ENCODE assay signal across 1 cellular context in the genomic region with DNA sequence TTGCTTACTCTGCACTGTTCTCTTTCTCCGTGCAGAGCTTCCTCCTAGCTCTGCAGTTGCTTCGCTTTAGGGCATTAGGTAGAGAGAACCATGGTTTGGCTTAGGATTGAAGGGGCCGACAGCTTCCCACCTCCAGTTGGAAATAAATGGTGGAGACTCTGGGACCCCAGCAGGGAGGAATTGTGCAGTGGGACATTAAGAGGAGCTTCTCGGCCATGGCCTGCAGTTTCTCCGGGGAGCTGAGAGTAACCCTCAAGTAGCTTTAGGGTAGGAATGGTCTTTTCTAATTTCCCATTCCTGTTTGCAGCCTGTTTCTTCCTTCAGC.
TF ChIP-seq lines count a peak whose summit lies in the region.

No MANE protein-coding gene starts in this region.

TF ChIP-seq in HEK293, 187 proteins besides CTCF, POLR2A, EP300 and RAD21 (continued from another document):
- TF ChIP-seq, protein P1, sequence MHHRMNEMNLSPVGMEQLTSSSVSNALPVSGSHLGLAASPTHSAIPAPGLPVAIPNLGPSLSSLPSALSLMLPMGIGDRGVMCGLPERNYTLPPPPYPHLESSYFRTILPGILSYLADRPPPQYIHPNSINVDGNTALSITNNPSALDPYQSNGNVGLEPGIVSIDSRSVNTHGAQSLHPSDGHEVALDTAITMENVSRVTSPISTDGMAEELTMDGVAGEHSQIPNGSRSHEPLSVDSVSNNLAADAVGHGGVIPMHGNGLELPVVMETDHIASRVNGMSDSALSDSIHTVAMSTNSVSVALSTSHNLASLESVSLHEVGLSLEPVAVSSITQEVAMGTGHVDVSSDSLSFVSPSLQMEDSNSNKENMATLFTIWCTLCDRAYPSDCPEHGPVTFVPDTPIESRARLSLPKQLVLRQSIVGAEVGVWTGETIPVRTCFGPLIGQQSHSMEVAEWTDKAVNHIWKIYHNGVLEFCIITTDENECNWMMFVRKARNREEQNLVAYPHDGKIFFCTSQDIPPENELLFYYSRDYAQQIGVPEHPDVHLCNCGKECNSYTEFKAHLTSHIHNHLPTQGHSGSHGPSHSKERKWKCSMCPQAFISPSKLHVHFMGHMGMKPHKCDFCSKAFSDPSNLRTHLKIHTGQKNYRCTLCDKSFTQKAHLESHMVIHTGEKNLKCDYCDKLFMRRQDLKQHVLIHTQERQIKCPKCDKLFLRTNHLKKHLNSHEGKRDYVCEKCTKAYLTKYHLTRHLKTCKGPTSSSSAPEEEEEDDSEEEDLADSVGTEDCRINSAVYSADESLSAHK (tag by site-specific recombination; IDR thresholded peaks at IDR 0.05) = no peak
- TF ChIP-seq ZNF311 (tag by site-specific recombination; IDR thresholded peaks at IDR 0.05; ENCODE audit: borderline replicate concordance) (no peak), ZNF174 (tag by site-specific recombination; IDR thresholded peaks at IDR 0.05) (no peak)
